Comparison of ENCODE assay signal across 18 cellular contexts in genomic region chr4:159146007-159146330, GRCh38. TPM values are rescaled to one million over a fixed set of nuclear protein-coding genes. Genes with fewer than 3 reads are reported as not detected.
DNase-seq lines count a peak whose midpoint lies in the region; ATAC-seq, FAIRE-seq and TF ChIP-seq lines count a peak whose summit lies in the region.
"Had no signal": no experiment of that assay in that cellular context is flagged by ENCODE, and none has a peak within 500 bp of the region (broad histone marks: within the 10 kb centered on the region; RNA-seq: fewer than 3 reads in every experiment).

No MANE protein-coding gene starts in this region.

- peaks cover 2% of the 10 kb centered on the region for H3K36me3 Mint-ChIP-seq in activated naive CD8-positive, alpha-beta T cell treated with anti-CD3 and anti-CD28 coated beads, Interleukin-2, amount 50 U/mL, for 24 hours (ENCODE audit: low read depth)
- H3K36me3 Mint-ChIP-seq: CD8-positive, alpha-beta T cell had no signal

- no peak overlapping the region for H3K4me3 Mint-ChIP-seq in activated naive CD8-positive, alpha-beta T cell treated with anti-CD3 and anti-CD28 coated beads, Interleukin-2, amount 50 U/mL, for 24 hours
- H3K4me3 Mint-ChIP-seq: CD8-positive, alpha-beta T cell had no signal

- H3K79me2 ChIP-seq in K562 (ENCODE audit: control insufficient read depth, insufficient read depth, low read length): peaks cover 91% of the 10 kb centered on the region

- H3K27ac ChIP-seq in K562 (ENCODE audit: extremely low read depth, low read depth, low read length) (peak overlapping the region; percentile 43; the same call in 2 of the 3 replicates), foreskin keratinocyte (no peak overlapping the region), gastroesophageal sphincter (no peak overlapping the region)
- H3K27ac ChIP-seq: BLaER1, HL-60, SJSA1 had no signal

- ATAC-seq in K562 (no peak), foreskin keratinocyte (peak; percentile 46), gastroesophageal sphincter (no peak)
- ATAC-seq in activated naive CD8-positive, alpha-beta T cell treated with anti-CD3 and anti-CD28 coated beads, Interleukin-2, amount 50 U/mL, for 24 hours: no peak
- ATAC-seq: CD8-positive, alpha-beta T cell had no signal

- TF ChIP-seq EP300 in K562 (IDR thresholded peaks at IDR 0.05; ENCODE audit: low read length) (no peak), gastroesophageal sphincter (IDR thresholded peaks at IDR 0.05) (no peak)

- DNase-seq in EL (peak; percentile 9), NCI-H226 (peak; percentile 52), K562 (ENCODE audit: extremely low read depth in 1 of 4, low spot score in 3 of 4) (no peak), foreskin keratinocyte (no peak), NCI-H82 treated with DMSO at 0.1 percent for 48 hours (lab: John Stamatoyannopoulos, UW; ENCODE audit: unreplicated experiment) (no peak), DMS153 (lab: John Stamatoyannopoulos, UW) (no peak)
- no peak for DNase-seq in activated naive CD8-positive, alpha-beta T cell treated with anti-CD3 and anti-CD28 coated beads, Interleukin-2, amount 50 U/mL, for 24 hours
- DNase-seq: CD8-positive, alpha-beta T cell; DMS79; GF-D8; KG1; NCI-H1436 treated with DMSO at 0.1 percent for 48 hours; NCI-H774 had no signal

- H3K9me3 Mint-ChIP-seq in activated naive CD8-positive, alpha-beta T cell treated with anti-CD3 and anti-CD28 coated beads, Interleukin-2, amount 50 U/mL, for 24 hours: no peaks in the 10 kb centered on the region
- H3K9me3 Mint-ChIP-seq: CD8-positive, alpha-beta T cell had no signal

- intact Hi-C loops in K562 (cut with micrococcal nuclease): no loop called here

- no peak overlapping the region for H3K4me3 ChIP-seq in K562
- no peak overlapping the region for H3K4me3 ChIP-seq in gastroesophageal sphincter
- H3K4me3 ChIP-seq: BLaER1, SJSA1 had no signal

- H3K36me3 ChIP-seq in K562 (ENCODE audit: control insufficient read depth, insufficient read depth, low read length) (no peaks in the 10 kb centered on the region), gastroesophageal sphincter (no peaks in the 10 kb centered on the region)
- H3K36me3 ChIP-seq: SJSA1 had no signal

- no peak for TF ChIP-seq POLR2A in K562 (conservative IDR thresholded peaks at IDR 0.05)
- TF ChIP-seq POLR2A in gastroesophageal sphincter (IDR thresholded peaks at IDR 0.05): no peak

- H3K9me3 ChIP-seq in K562 (replicated peaks; ENCODE audit: control insufficient read depth, insufficient read depth, low read depth, low read length): no peaks in the 10 kb centered on the region
- H3K9me3 ChIP-seq in gastroesophageal sphincter: no peaks in the 10 kb centered on the region
- H3K9me3 ChIP-seq: BLaER1, SJSA1 had no signal

- no peak overlapping the region for H2AFZ ChIP-seq in K562 (ENCODE audit: low read depth, low read length)

- H3K4me2 ChIP-seq in K562 (ENCODE audit: insufficient read depth, low read length): peak overlapping the region; percentile 69
- H3K4me2 ChIP-seq: BLaER1 had no signal

- TF ChIP-seq RAD21 in K562 (CRISPR knock-in tag; conservative IDR thresholded peaks at IDR 0.05 in 1 of 2, IDR thresholded peaks at IDR 0.05 in 1 of 2): no peak

- POLR2A ChIA-PET in K562 (lab: Yijun Ruan, JAX): interaction anchor here (0.6 to 1.3 kb wide), 4 partner anchors 9 to 55 kb away, joined by 3 to 5 read pairs (median 3); no protein-coding TSS in a partner anchor

- no peaks in the 10 kb centered on the region for H3K9me1 ChIP-seq in K562 (ENCODE audit: control insufficient read depth, insufficient read depth, low read length)

- no peak for TF ChIP-seq CTCF in K562 (IDR thresholded peaks at IDR 0.05 in 2 of 3, conservative IDR thresholded peaks at IDR 0.05 in 1 of 3; ENCODE audit: insufficient read depth in 2 of 3, low read depth in 1 of 3, low read length in 3 of 3)
- TF ChIP-seq CTCF in foreskin keratinocyte (conservative IDR thresholded peaks at IDR 0.05): no peak
- TF ChIP-seq CTCF in gastroesophageal sphincter (IDR thresholded peaks at IDR 0.05): no peak

- H3K27me3 ChIP-seq in K562 (ENCODE audit: control insufficient read depth in 2 of 2, insufficient read depth in 2 of 2, low read length in 2 of 2): no peaks in the 10 kb centered on the region
- no peaks in the 10 kb centered on the region for H3K27me3 ChIP-seq in foreskin keratinocyte
- no peaks in the 10 kb centered on the region for H3K27me3 ChIP-seq in gastroesophageal sphincter
- H3K27me3 ChIP-seq: BLaER1, SJSA1 had no signal

- H3K4me1 Mint-ChIP-seq in activated naive CD8-positive, alpha-beta T cell treated with anti-CD3 and anti-CD28 coated beads, Interleukin-2, amount 50 U/mL, for 24 hours: peaks cover 16% of the 10 kb centered on the region

- BruUV-seq in K562 (replicated peaks; lab: Mats Ljungman, UMichigan): no TSS peak

- no peaks in the 10 kb centered on the region for H3K27me3 Mint-ChIP-seq in activated naive CD8-positive, alpha-beta T cell treated with anti-CD3 and anti-CD28 coated beads, Interleukin-2, amount 50 U/mL, for 24 hours

- H3K9ac ChIP-seq in K562 (ENCODE audit: insufficient read depth in 1 of 2, low read depth in 2 of 2, low read length in 2 of 2): no peak overlapping the region
- H3K9ac ChIP-seq: BLaER1 had no signal

- H3K4me1 ChIP-seq in K562 (replicated peaks in 1 of 2; ENCODE audit: control insufficient read depth in 2 of 2, insufficient read depth in 2 of 2, low read length in 2 of 2) (peaks cover 12 to 42% of the 10 kb centered on the region in 2 experiments; a peak in 4 of 5 replicates), foreskin keratinocyte (peaks cover 9% of the 10 kb centered on the region), gastroesophageal sphincter (peaks cover 3 to 88% (median 8%) of the 10 kb centered on the region in 3 donors)
- H3K4me1 ChIP-seq: SJSA1 had no signal

- no peak overlapping the region for H3K27ac Mint-ChIP-seq in activated naive CD8-positive, alpha-beta T cell treated with anti-CD3 and anti-CD28 coated beads, Interleukin-2, amount 50 U/mL, for 24 hours
- H3K27ac Mint-ChIP-seq: CD8-positive, alpha-beta T cell had no signal

- in situ Hi-C loops in K562 (cut with MboI): no loop called here

- CTCF ChIA-PET in K562 (lab: Yijun Ruan, JAX; ENCODE audit: low intra/inter-chr PET ratio): no interaction called here

- FAIRE-seq in K562 (lab: Jason Lieb, UNC): no peak
- FAIRE-seq: H54 had no signal

- H4K20me1 ChIP-seq in K562 (replicated peaks; ENCODE audit: control insufficient read depth, insufficient read depth, low read length): no peaks in the 10 kb centered on the region

TF ChIP-seq in K562, 482 proteins besides CTCF, POLR2A, EP300 and RAD21 (continues in another document):
- TF ChIP-seq STAT5B (CRISPR knock-in tag; IDR thresholded peaks at IDR 0.05) (no peak), JUND (IDR thresholded peaks at IDR 0.05; ENCODE audit: borderline replicate concordance, low read depth, low read length) (peak; percentile 59; the same call in 1 of the 2 replicates), JUND (tag; IDR thresholded peaks at IDR 0.05; ENCODE audit: borderline replicate concordance, low read depth, low read length) (peak; percentile 87), MEIS2 (IDR thresholded peaks at IDR 0.05; ENCODE audit: partially characterized antibody) (peak; percentile 87), ZNF507 (tag; conservative IDR thresholded peaks at IDR 0.05) (no peak), NFE2 (IDR thresholded peaks at IDR 0.05; ENCODE audit: low read depth) (0 out of 2 replicates have a peak, but pooled peaks have one; percentile 12), ATF7 (IDR thresholded peaks at IDR 0.05) (peak; percentile 90)
- TF ChIP-seq, protein P1, sequence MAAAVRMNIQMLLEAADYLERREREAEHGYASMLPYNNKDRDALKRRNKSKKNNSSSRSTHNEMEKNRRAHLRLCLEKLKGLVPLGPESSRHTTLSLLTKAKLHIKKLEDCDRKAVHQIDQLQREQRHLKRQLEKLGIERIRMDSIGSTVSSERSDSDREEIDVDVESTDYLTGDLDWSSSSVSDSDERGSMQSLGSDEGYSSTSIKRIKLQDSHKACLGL (CRISPR knock-in tag; IDR thresholded peaks at IDR 0.05; ENCODE audit: borderline replicate concordance, poor library complexity, severe bottlenecking): no peak
- TF ChIP-seq, protein P2, sequence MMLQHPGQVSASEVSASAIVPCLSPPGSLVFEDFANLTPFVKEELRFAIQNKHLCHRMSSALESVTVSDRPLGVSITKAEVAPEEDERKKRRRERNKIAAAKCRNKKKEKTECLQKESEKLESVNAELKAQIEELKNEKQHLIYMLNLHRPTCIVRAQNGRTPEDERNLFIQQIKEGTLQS (IDR thresholded peaks at IDR 0.05): peak; percentile 79
- TF ChIP-seq, protein P2 (CRISPR knock-in tag; conservative IDR thresholded peaks at IDR 0.05): no peak

RNA-seq across cellular contexts. Expression of gene RAPGEF2, which starts 43.1 kb away (rescaled TPM):
- total RNA-seq in K562 (2011; cell fraction: chromatin; rRNA removed; ENCODE audit: low replicate concordance): 50.9 and 149 TPM in 2 replicates
- total RNA-seq in K562 (2011; cell fraction: nucleolus; rRNA removed): 21.8 and 31.8 TPM in 2 replicates
- 43.3 and 46.7 TPM in 2 replicates for total RNA-seq in K562 (2011; cell fraction: nucleoplasm; rRNA removed)
- total RNA-seq in K562 (2014; rRNA removed): 21.2 and 21.4 TPM in 2 replicates
- 24.1 and 27.3 TPM in 2 replicates for total RNA-seq in K562 (2014; rRNA removed; fragmentation: Illumina TruSeq; extraction: Trizol)
- 29.9 and 32.6 TPM in 2 replicates for total RNA-seq in K562 (2015; rRNA removed; fragmentation: Illumina TruSeq; extraction: Trizol)
- 17.1 and 23.1 TPM in 2 replicates for total RNA-seq in K562 (2021)
- 28.4 and 31.1 TPM in 2 replicates for polyA plus RNA-seq in K562 (2011; rRNA removed)
- polyA plus RNA-seq in K562 (2011; cell fraction: cytosol; rRNA removed): 15.8 and 20.2 TPM in 2 replicates
- 45.9 and 58.3 TPM in 2 replicates for polyA plus RNA-seq in K562 (2011; cell fraction: nucleus; rRNA removed)
- 16.1 and 24.1 TPM in 2 replicates for polyA plus RNA-seq in K562 (2012)
- 22.1 and 26.8 TPM in 2 replicates for polyA plus RNA-seq in K562 (2014; fragmentation: Illumina TruSeq; extraction: Trizol)
- polyA plus RNA-seq in K562 (2014; fragmentation: Nextera tagmentation; extraction: Ambion mirVana): 1 to 10 TPM; 3.1 to 3.4 TPM
- 13.1 and 15.0 TPM in 2 replicates for polyA plus RNA-seq in K562 (2014; rRNA removed)
- polyA minus RNA-seq in K562 (2011; rRNA and poly(A)+ RNA removed): 127 and 148 TPM in 2 replicates
- 23.8 and 34.2 TPM in 2 replicates for polyA minus RNA-seq in K562 (2011; cell fraction: cytosol; rRNA and poly(A)+ RNA removed)
- polyA minus RNA-seq in K562 (2011; cell fraction: nucleus; rRNA and poly(A)+ RNA removed): 42.3 and 86.1 TPM in 2 replicates
- 18.9 and 19.4 TPM in 2 replicates for total RNA-seq in foreskin keratinocyte
- polyA plus RNA-seq in foreskin keratinocyte: 1.8 TPM in 2 replicates
- total RNA-seq in gastroesophageal sphincter: 10 to 100 TPM; 49.5 to 67.5 (median 60.9) TPM

Comparison
In these comparisons a context has a peak if more than half of its experiments do, and no peak if none do; other contexts are left out.
1. DNase-seq: peak in EL (single experiment) and NCI-H226 (single experiment); none in K562 (0 of 4), foreskin keratinocyte (0 of 2), activated naive CD8-positive, alpha-beta T cell treated with anti-CD3 and anti-CD28 coated beads, Interleukin-2, amount 50 U/mL, for 24 hours (single experiment), NCI-H82 treated with DMSO at 0.1 percent for 48 hours (single experiment) and DMS153 (single experiment).